In genomic region chr5:107289030-107289714, GRCh38 we compare ENCODE assay signal across 10 cellular contexts.
DNase-seq lines count a peak whose midpoint lies in the region; ATAC-seq and TF ChIP-seq lines count a peak whose summit lies in the region.
"Had no signal": no experiment of that assay in that cellular context is flagged by ENCODE, and none has a peak within 500 bp of the region (broad histone marks: within the 10 kb centered on the region; RNA-seq: fewer than 3 reads in every experiment).

No MANE protein-coding gene starts in this region.

- H3K4me1 ChIP-seq in transverse colon (no peaks in the 10 kb centered on the region), trophoblast cell (ENCODE audit: control insufficient read depth in 1 of 2, insufficient read depth in 2 of 2, low read length in 2 of 2) (no peaks in the 10 kb centered on the region)

- H3K4ac ChIP-seq in trophoblast cell (ENCODE audit: low read depth, low read length) = no peak overlapping the region

- H3K36me3 Mint-ChIP-seq in activated T-cell treated with anti-CD3 and anti-CD28 coated beads, Interleukin-2, amount 50 U/mL, for 4 hours (ENCODE audit: insufficient read depth) = no peaks in the 10 kb centered on the region

- H3K27ac ChIP-seq in transverse colon = no peak overlapping the region
- H3K27ac ChIP-seq in trophoblast cell (ENCODE audit: low read depth, low read length) = no peak overlapping the region

- no peaks in the 10 kb centered on the region for H3K36me3 ChIP-seq in transverse colon
- H3K36me3 ChIP-seq in trophoblast cell (ENCODE audit: control insufficient read depth in 1 of 2, insufficient read depth in 2 of 2, low read length in 2 of 2) = no peaks in the 10 kb centered on the region

- no peak overlapping the region for H3K18ac ChIP-seq in trophoblast cell (ENCODE audit: low read length)

- H4K12ac ChIP-seq in trophoblast cell (ENCODE audit: low read depth, low read length) = no peak overlapping the region

- intact Hi-C loops in transverse colon (cut with DNase I; ENCODE audit: low total_unique reads) = no loop called here

- H4K91ac ChIP-seq in trophoblast cell (ENCODE audit: low read depth, low read length) = no peak overlapping the region

- no peak overlapping the region for H3K4me2 ChIP-seq in trophoblast cell (ENCODE audit: low read length)

- DNase-seq in activated T-cell treated with anti-CD3 and anti-CD28 coated beads, Interleukin-2, amount 50 U/mL, for 4 hours = no peak
- DNase-seq in activated T-cell treated with anti-CD3 and anti-CD28 coated beads, Interleukin-2, amount 50 U/mL, for 1 hour = no peak
- peak; percentile 90 for DNase-seq in renal cortical epithelial cell (ENCODE audit: low read depth)
- no peak for DNase-seq in transverse colon
- DNase-seq in COR-L47 (lab: John Stamatoyannopoulos, UW) = no peak
- no peak for DNase-seq in trophoblast cell
- DNase-seq: nucleus accumbens had no signal

- no peak overlapping the region for H2AK5ac ChIP-seq in trophoblast cell (ENCODE audit: low read length)

- peak; percentile 80 to 88 for ATAC-seq in activated T-cell treated with anti-CD3 and anti-CD28 coated beads, Interleukin-2, amount 50 U/mL, for 4 hours
- ATAC-seq in GM21526 (IDR thresholded peaks at IDR 0.05; ENCODE audit: low FRiP score, unreplicated experiment) = peak; percentile 95
- ATAC-seq in HG03175 (IDR thresholded peaks at IDR 0.05; ENCODE audit: unreplicated experiment) = peak; percentile 88

- H2BK120ac ChIP-seq in trophoblast cell (ENCODE audit: insufficient read depth, low read length, poor library complexity) = no peak overlapping the region

- no peak overlapping the region for H3K23ac ChIP-seq in trophoblast cell (ENCODE audit: low read length)

- no peak for TF ChIP-seq CTCF in transverse colon (IDR thresholded peaks at IDR 0.05)

- no peak for TF ChIP-seq POLR2A in transverse colon (IDR thresholded peaks at IDR 0.05)

- H3K14ac ChIP-seq in trophoblast cell (ENCODE audit: low read length) = no peak overlapping the region

- H3K9ac ChIP-seq in trophoblast cell (ENCODE audit: low read length) = no peak overlapping the region

- H3K4me3 ChIP-seq in transverse colon (no peak overlapping the region), trophoblast cell (ENCODE audit: low read depth, low read length) (no peak overlapping the region)

- no peak overlapping the region for H2BK12ac ChIP-seq in trophoblast cell (ENCODE audit: low read length)

- H2BK5ac ChIP-seq in trophoblast cell (ENCODE audit: low read depth, low read length, poor library complexity) = no peak overlapping the region

- H4K8ac ChIP-seq in trophoblast cell (ENCODE audit: low read depth, low read length) = no peak overlapping the region

- in situ Hi-C loops in transverse colon (cut with MboI; ENCODE audit: low pct_ligation_motif_present in 1 of 4, low pct_unique_long_range_greater_than_20kb in 1 of 4, low sequenced_read_pairs in 3 of 4) = no loop called here

- H3K27me3 ChIP-seq in transverse colon (no peaks in the 10 kb centered on the region), trophoblast cell (ENCODE audit: insufficient read depth, low read length) (no peaks in the 10 kb centered on the region)

- no peaks in the 10 kb centered on the region for H3K27me3 Mint-ChIP-seq in activated T-cell treated with anti-CD3 and anti-CD28 coated beads, Interleukin-2, amount 50 U/mL, for 4 hours (ENCODE audit: low read depth)

- no peaks in the 10 kb centered on the region for H3K79me2 ChIP-seq in trophoblast cell (ENCODE audit: control insufficient read depth, insufficient read depth, low read length, poor library complexity)

- no peak overlapping the region for H2AFZ ChIP-seq in trophoblast cell (ENCODE audit: insufficient read depth, low read length, poor library complexity)

- WGBS in transverse colon (ENCODE audit: low coverage in 1 of 2), 2 donors = 65 to 78% methylated on average over 3 to 4 of the region's 4 CpGs
- WGBS in trophoblast cell (ENCODE audit: extremely low coverage, insufficient coverage, insufficient read length) = no CpG with 5 or more reads among the region's 4 CpGs

- no peaks in the 10 kb centered on the region for H3K9me3 ChIP-seq in transverse colon
- no peaks in the 10 kb centered on the region for H3K9me3 ChIP-seq in trophoblast cell (ENCODE audit: insufficient read depth, low read depth, low read length)

- peaks cover 7% of the 10 kb centered on the region for H3K4me1 Mint-ChIP-seq in activated T-cell treated with anti-CD3 and anti-CD28 coated beads, Interleukin-2, amount 50 U/mL, for 4 hours (ENCODE audit: low read depth)

- no peak overlapping the region for H3K4me3 Mint-ChIP-seq in activated T-cell treated with anti-CD3 and anti-CD28 coated beads, Interleukin-2, amount 50 U/mL, for 4 hours
- H3K4me3 Mint-ChIP-seq: dendritic cell treated with granulocyte-macrophage colony-stimulating factor and Interleukin-4, amounts not matched to agents 40 ng/mL and 50 ng/mL, for 4 days had no signal

- no peak for TF ChIP-seq EP300 in transverse colon (IDR thresholded peaks at IDR 0.05; ENCODE audit: low read depth)

- no peaks in the 10 kb centered on the region for H3K79me1 ChIP-seq in trophoblast cell (ENCODE audit: low read length)

- no peaks in the 10 kb centered on the region for H3K9me3 Mint-ChIP-seq in activated T-cell treated with anti-CD3 and anti-CD28 coated beads, Interleukin-2, amount 50 U/mL, for 4 hours
- H3K9me3 Mint-ChIP-seq: dendritic cell treated with granulocyte-macrophage colony-stimulating factor and Interleukin-4, amounts not matched to agents 40 ng/mL and 50 ng/mL, for 4 days had no signal
